8 cellular contexts compared by ENCODE assay signal in the genomic region with DNA sequence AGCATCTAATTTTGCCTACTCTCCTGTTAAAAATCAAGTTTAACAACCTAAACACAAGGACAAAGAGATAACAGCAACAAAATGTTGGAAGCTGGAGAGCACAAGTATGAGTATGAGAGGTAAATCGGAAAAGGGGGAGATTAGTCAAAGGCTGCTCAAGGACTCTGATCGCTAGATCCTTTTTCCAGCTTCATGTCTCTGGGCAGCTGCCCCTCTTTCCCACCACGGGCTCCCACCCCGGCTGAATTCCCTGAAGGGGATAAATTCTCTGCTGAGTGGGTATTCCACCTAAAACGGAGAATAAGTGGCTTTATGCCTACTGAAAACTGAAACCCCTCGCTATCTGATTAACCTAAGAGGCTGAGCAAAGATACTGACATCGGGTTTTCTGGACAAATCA. TPM values are rescaled to one million over a fixed set of nuclear protein-coding genes. Genes with fewer than 3 reads are reported as not detected.
DNase-seq lines count a peak whose midpoint lies in the region; ATAC-seq and TF ChIP-seq lines count a peak whose summit lies in the region.

No MANE protein-coding gene starts in this region.

- POLR2A ChIA-PET in PC-3 (lab: Charles Lee; ENCODE audit: unreplicated experiment), result no interaction called here

- H2AFZ ChIP-seq in GM23248, result peak overlapping the region; percentile 86
- H2AFZ ChIP-seq in PC-3 (ENCODE audit: low read length), result peak overlapping the region; percentile 79

- in situ Hi-C loops in GM23248 (cut with MboI), result no loop called here

- CTCF ChIA-PET in PC-3 (lab: Charles Lee), result no interaction called here

- no peak overlapping the region for H3K9ac ChIP-seq in GM23248
- peak overlapping the region; percentile 47; the same call in 1 of the 2 replicates for H3K9ac ChIP-seq in PC-3 (ENCODE audit: low read length)
- H3K9ac ChIP-seq in rectal smooth muscle tissue (ENCODE audit: low read length), result no peak overlapping the region

- DNase-seq in GM23248, result no peak
- DNase-seq in PC-3, result no peak
- DNase-seq in esophagus muscularis mucosa (ENCODE audit: extremely low spot score), result no peak
- DNase-seq in HPDE6-E6E7 (ENCODE audit: extremely low spot score), result no peak
- no peak for DNase-seq in ecto neural progenitor cell (ENCODE audit: low spot score)

- H3K9me2 ChIP-seq in GM23248 (ENCODE audit: insufficient read depth) (no peaks in the 10 kb centered on the region), PC-3 (replicated peaks; ENCODE audit: low read length) (no peaks in the 10 kb centered on the region)

- ATAC-seq in PC-3, result no peak
- no peak for ATAC-seq in GM21360 (IDR thresholded peaks at IDR 0.05; ENCODE audit: unreplicated experiment)
- ATAC-seq in GM18909 (IDR thresholded peaks at IDR 0.05; ENCODE audit: poor library complexity, unreplicated experiment), result no peak

- H3K9me3 ChIP-seq in GM23248 (ENCODE audit: low read depth) (no peaks in the 10 kb centered on the region), PC-3 (ENCODE audit: low read length) (no peaks in the 10 kb centered on the region), esophagus muscularis mucosa (no peaks in the 10 kb centered on the region)

- TF ChIP-seq EP300 in esophagus muscularis mucosa (IDR thresholded peaks at IDR 0.05), result no peak

- peaks cover 38% of the 10 kb centered on the region for H3K79me2 ChIP-seq in GM23248 (ENCODE audit: insufficient read depth)
- H3K79me2 ChIP-seq in PC-3 (ENCODE audit: low read length), result peaks cover 21% of the 10 kb centered on the region

- H4K20me1 ChIP-seq in GM23248 (ENCODE audit: insufficient read depth), result no peaks in the 10 kb centered on the region
- H4K20me1 ChIP-seq in PC-3 (ENCODE audit: low read length), result no peaks in the 10 kb centered on the region

- H3K4me2 ChIP-seq in GM23248 (ENCODE audit: unreplicated experiment), result peak overlapping the region; percentile 39
- H3K4me2 ChIP-seq in PC-3 (ENCODE audit: low read length), result peak overlapping the region; percentile 92

- intact Hi-C loops in PC-3 (cut with micrococcal nuclease) (loop anchor here (1.0 to 10.0 kb wide), 3 partner anchors 24 to 100 kb away; partner anchors contain the start of genes GNG5 and SPATA1), esophagus muscularis mucosa (cut with DNase I) (loop anchor here (5.0 kb wide), 2 partner anchors 42 to 68 kb away; partner anchors contain the start of genes GNG5 and SPATA1)

- BruUV-seq in PC-3 (replicated peaks; lab: Mats Ljungman, UMichigan), result no TSS peak

- no peak for TF ChIP-seq POLR2A in esophagus muscularis mucosa (IDR thresholded peaks at IDR 0.05; ENCODE audit: low read depth)

- H3K4me3 ChIP-seq in GM23248 (peak overlapping the region; percentile 93), PC-3 (ENCODE audit: low read length) (peak overlapping the region; percentile 68), esophagus muscularis mucosa (peak overlapping the region; percentile 64 to 75 (median 72)), rectal smooth muscle tissue (ENCODE audit: low read length) (peak overlapping the region; percentile 82)

- H3K36me3 ChIP-seq in GM23248 (ENCODE audit: low read depth), result 0 out of 2 replicates have a peak, but pooled peaks cover under 1% of the 10 kb centered on the region
- H3K36me3 ChIP-seq in PC-3 (ENCODE audit: low read depth, low read length), result peaks cover 2% of the 10 kb centered on the region; the same call in 1 of the 2 replicates
- H3K36me3 ChIP-seq in esophagus muscularis mucosa, result no peaks in the 10 kb centered on the region
- H3K36me3 ChIP-seq in rectal smooth muscle tissue (ENCODE audit: control insufficient read depth, insufficient read depth, low read length), result no peaks in the 10 kb centered on the region

- 72 to 79% methylated on average over 7 of the region's 7 CpGs for WGBS in GM23248 (ENCODE audit: low coverage in 1 of 2, low lambda C conversion rate in 2 of 2, missing lambda C conversion rate in 2 of 2), 2 experiments
- 86% methylated on average over 7 of the region's 7 CpGs for WGBS in esophagus muscularis mucosa

- H3K27ac ChIP-seq in GM23248 (no peak overlapping the region), PC-3 (ENCODE audit: low read length) (no peak overlapping the region), esophagus muscularis mucosa (replicated peaks in 1 of 4) (peak overlapping the region; percentile 95 to 97 (median 96)), rectal smooth muscle tissue (ENCODE audit: low read depth, low read length) (no peak overlapping the region)

- H3K27me3 ChIP-seq in GM23248 (replicated peaks; ENCODE audit: insufficient read depth) (no peaks in the 10 kb centered on the region), PC-3 (ENCODE audit: low read length) (no peaks in the 10 kb centered on the region), esophagus muscularis mucosa (no peaks in the 10 kb centered on the region), rectal smooth muscle tissue (ENCODE audit: control insufficient read depth, insufficient read depth, low read length) (no peaks in the 10 kb centered on the region)

- H3K4me1 ChIP-seq in GM23248 (ENCODE audit: insufficient read depth), result peaks cover 25% of the 10 kb centered on the region
- peaks cover 39% of the 10 kb centered on the region for H3K4me1 ChIP-seq in PC-3 (ENCODE audit: insufficient read depth, low read length)
- H3K4me1 ChIP-seq in esophagus muscularis mucosa, result peaks cover 15 to 26% (median 21%) of the 10 kb centered on the region in 4 donors
- no peaks in the 10 kb centered on the region for H3K4me1 ChIP-seq in rectal smooth muscle tissue (ENCODE audit: control insufficient read depth, insufficient read depth, low read length)

- H3F3A ChIP-seq in GM23248 (ENCODE audit: insufficient read depth) (peaks cover 26% of the 10 kb centered on the region), PC-3 (ENCODE audit: low read length, unreplicated experiment) (peaks cover 9% of the 10 kb centered on the region)

- TF ChIP-seq CTCF in PC-3 (conservative IDR thresholded peaks at IDR 0.05; ENCODE audit: low read depth, low read length) (no peak), esophagus muscularis mucosa (IDR thresholded peaks at IDR 0.05) (no peak)

RNA-seq across cellular contexts. Expression of gene CTBS, which starts 0.7 kb away (rescaled TPM):
- 13.5 and 22.9 TPM in 2 replicates for total RNA-seq in GM23248 (2014; rRNA removed; shearing (Covaris generic))
- 52.4 and 53.7 TPM in 2 replicates for polyA plus RNA-seq in GM23248 (2016; fragmentation: Nextera tagmentation; extraction: Ambion mirVana)
- total RNA-seq in PC-3 (2014; rRNA removed), result 3.7 and 5.9 TPM in 2 replicates
- 1 to 10 TPM; 7.1 to 8.9 (median 8.5) TPM for total RNA-seq in esophagus muscularis mucosa

Comparison
In these comparisons a context has a peak if more than half of its experiments do, and no peak if none do; other contexts are left out.
1. H3K27ac ChIP-seq: peak in esophagus muscularis mucosa (4 of 4); none in GM23248 (single experiment), PC-3 (single experiment) and rectal smooth muscle tissue (single experiment).
2. Peak in every context shown above with its lines, with median percentiles within 50 percentile points of each other: H3K4me3 ChIP-seq.